Comparison of ENCODE assay signal across 1 cellular context in genomic region chr13:36839281-36839680, GRCh38.
TF ChIP-seq lines count a peak whose summit lies in the region.

No MANE protein-coding gene starts in this region.

TF ChIP-seq in H1, 55 proteins besides CTCF, POLR2A, EP300 and RAD21 (continued from another document):
- no peak for TF ChIP-seq CHD7 (IDR thresholded peaks at IDR 0.05; ENCODE audit: insufficient replicate concordance, low read length)
- no peak for TF ChIP-seq CEBPB (IDR thresholded peaks at IDR 0.05; ENCODE audit: low read depth, low read length)
- no peak for TF ChIP-seq SP1 (IDR thresholded peaks at IDR 0.05; ENCODE audit: low read depth, low read length)
- no peak for TF ChIP-seq USF2 (IDR thresholded peaks at IDR 0.05; ENCODE audit: low read length)
- TF ChIP-seq E2F6 (IDR thresholded peaks at IDR 0.05): no peak
- no peak for TF ChIP-seq NRF1 (IDR thresholded peaks at IDR 0.05; ENCODE audit: low read depth, low read length)
- no peak for TF ChIP-seq ASH2L (IDR thresholded peaks at IDR 0.05; ENCODE audit: low read length)
- no peak for TF ChIP-seq KDM4A (IDR thresholded peaks at IDR 0.05; ENCODE audit: low read depth, low read length, severe bottlenecking)
- TF ChIP-seq KDM1A (IDR thresholded peaks at IDR 0.05; ENCODE audit: borderline replicate concordance, low read length): no peak
- no peak for TF ChIP-seq ATF3 (IDR thresholded peaks at IDR 0.05; ENCODE audit: insufficient read depth, low read depth, low read length)
- no peak for TF ChIP-seq MAFK (IDR thresholded peaks at IDR 0.05; ENCODE audit: low read depth, low read length)
- no peak for TF ChIP-seq HDAC2 (IDR thresholded peaks at IDR 0.05; ENCODE audit: borderline replicate concordance in 1 of 2, low read depth in 2 of 2, low read length in 2 of 2)
- TF ChIP-seq FOSL1 (IDR thresholded peaks at IDR 0.05; ENCODE audit: insufficient read depth, low read depth, low read length): no peak
